ENCODE assay signal across 10 cellular contexts in the genomic region with DNA sequence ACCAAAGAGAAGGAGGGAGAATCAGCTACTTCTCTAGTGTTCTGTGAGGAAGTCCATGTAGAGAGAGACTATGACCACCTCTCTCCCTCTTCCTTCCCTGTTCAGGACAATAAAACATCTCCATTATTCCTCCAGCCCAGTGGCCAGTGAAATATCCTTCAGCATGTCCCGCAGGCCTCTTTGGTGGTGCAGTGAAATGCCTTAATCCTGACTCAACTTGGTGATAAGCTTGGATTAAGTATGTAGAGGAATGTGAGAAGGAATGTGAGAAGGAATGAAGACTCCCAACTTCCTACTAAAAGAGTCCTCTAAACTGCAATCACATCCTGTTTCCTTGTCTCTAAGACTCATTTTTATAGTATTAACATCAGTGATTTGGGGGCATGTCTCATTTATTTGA.
A peak's percentile ranks its signal among the peaks of the same experiment; 100 is the strongest.
DNase-seq lines count a peak whose midpoint lies in the region; ATAC-seq and TF ChIP-seq lines count a peak whose summit lies in the region.
"Had no signal": no experiment of that assay in that cellular context is flagged by ENCODE, and none has a peak within 500 bp of the region (broad histone marks: within the 10 kb centered on the region; RNA-seq: fewer than 3 reads in every experiment).

No MANE protein-coding gene starts in this region.

- intact Hi-C loops in testis (cut with DNase I; ENCODE audit: low total_unique reads) = no loop called here

- H2AFZ ChIP-seq in GM23338 = no peak overlapping the region

- no peaks in the 10 kb centered on the region for H3K79me2 ChIP-seq in GM23338 (replicated peaks; ENCODE audit: insufficient read depth)

- H3K4me1 Mint-ChIP-seq in GM23338 = peaks cover 18% of the 10 kb centered on the region

- H3K4me1 ChIP-seq in GM23338 (ENCODE audit: insufficient read depth) = no peaks in the 10 kb centered on the region
- peaks cover 47% of the 10 kb centered on the region for H3K4me1 ChIP-seq in SJSA1 (replicated peaks)
- no peaks in the 10 kb centered on the region for H3K4me1 ChIP-seq in testis
- H3K4me1 ChIP-seq: right lobe of liver had no signal

- no peak overlapping the region; the same call in 1 of the 2 replicates for H3K27ac Mint-ChIP-seq in GM23338

- TF ChIP-seq POLR2A in testis (IDR thresholded peaks at IDR 0.05) = no peak

- peaks cover 3% of the 10 kb centered on the region for H3K27me3 Mint-ChIP-seq in GM23338 (ENCODE audit: insufficient read depth, low read depth, poor library complexity)

- H3K27me3 ChIP-seq in GM23338 (ENCODE audit: insufficient read depth) (no peaks in the 10 kb centered on the region), SJSA1 (replicated peaks) (no peaks in the 10 kb centered on the region), testis (no peaks in the 10 kb centered on the region)
- H3K27me3 ChIP-seq: right lobe of liver had no signal

- DNase-seq in GM23338 (ENCODE audit: low spot score) (peak; percentile 73), SJSA1 (ENCODE audit: low read depth in 1 of 2, low spot score in 2 of 2) (peak; percentile 88 to 94), fibroblast of the conjunctiva (ENCODE audit: low read depth) (peak; percentile 27), retinal pigment epithelial cell (ENCODE audit: low read depth) (peak; percentile 87), testis (no peak)
- DNase-seq in stimulated activated CD8-positive, alpha-beta memory T cell treated with anti-CD3 and anti-CD28 coated beads, Interleukin-4, amount 100 ng/mL, for 48 hours = no peak
- DNase-seq: MM.1S, right lobe of liver had no signal

- no peaks in the 10 kb centered on the region for H3F3A ChIP-seq in GM23338 (replicated peaks; ENCODE audit: low read depth)

- H3K9me3 ChIP-seq in SJSA1 (replicated peaks) (no peaks in the 10 kb centered on the region), testis (no peaks in the 10 kb centered on the region)
- H3K9me3 ChIP-seq: right lobe of liver had no signal

- no peaks in the 10 kb centered on the region for H4K20me1 ChIP-seq in GM23338 (replicated peaks; ENCODE audit: insufficient read depth)

- peaks cover 4% of the 10 kb centered on the region; the same call in 1 of the 2 replicates for H3K9me2 ChIP-seq in GM23338 (ENCODE audit: insufficient read depth)

- no peak overlapping the region for H3K4me2 ChIP-seq in GM23338

- TF ChIP-seq CTCF in GM23338 (conservative IDR thresholded peaks at IDR 0.05; ENCODE audit: low read depth in 2 of 2) (no peak), retinal pigment epithelial cell (conservative IDR thresholded peaks at IDR 0.05; ENCODE audit: low read depth, low read length) (no peak), testis (IDR thresholded peaks at IDR 0.05) (no peak)

- WGBS in testis, 2 donors = 43 to 60% methylated on average over 1 of the region's 1 CpG

- ATAC-seq in GM23338 (peak; percentile 84), HG03108 (IDR thresholded peaks at IDR 0.05; ENCODE audit: unreplicated experiment) (no peak), HG02623 (IDR thresholded peaks at IDR 0.05; ENCODE audit: unreplicated experiment) (no peak)
- ATAC-seq: right lobe of liver had no signal

- no peak overlapping the region for H3K4me3 Mint-ChIP-seq in GM23338

- H3K4me3 ChIP-seq in GM23338 (no peak overlapping the region), SJSA1 (peak overlapping the region; percentile 24), retinal pigment epithelial cell (ENCODE audit: low read length) (peak overlapping the region; percentile 37), testis (no peak overlapping the region)
- H3K4me3 ChIP-seq: right lobe of liver had no signal

- no peaks in the 10 kb centered on the region for H3K36me3 Mint-ChIP-seq in GM23338 (ENCODE audit: low read depth)

- no peaks in the 10 kb centered on the region for H3K9me3 Mint-ChIP-seq in GM23338

- H3K36me3 ChIP-seq in GM23338 (ENCODE audit: insufficient read depth) (no peaks in the 10 kb centered on the region), SJSA1 (no peaks in the 10 kb centered on the region; the same call in 1 of the 2 replicates), testis (ENCODE audit: low read depth, missing control alignments) (no peaks in the 10 kb centered on the region)
- H3K36me3 ChIP-seq: right lobe of liver had no signal

- H3K27ac ChIP-seq in GM23338 (ENCODE audit: low read depth) (no peak overlapping the region; the same call in 1 of the 2 replicates), SJSA1 (peak overlapping the region; percentile 99), testis (no peak overlapping the region)
- H3K27ac ChIP-seq: right lobe of liver had no signal

TF ChIP-seq in GM23338, 12 proteins besides CTCF, POLR2A, EP300 and RAD21:
- no peak for TF ChIP-seq POLR2AphosphoS5 (IDR thresholded peaks at IDR 0.05; ENCODE audit: low read depth)

Comparison
In these comparisons a context has a peak if more than half of its experiments do, and no peak if none do; other contexts are left out.
1. DNase-seq: peak in GM23338 (single experiment), SJSA1 (2 of 2), fibroblast of the conjunctiva (single experiment) and retinal pigment epithelial cell (single experiment); none in testis (single experiment) and stimulated activated CD8-positive, alpha-beta memory T cell treated with anti-CD3 and anti-CD28 coated beads, Interleukin-4, amount 100 ng/mL, for 48 hours (single experiment).
2. H3K4me3 ChIP-seq: peak in SJSA1 (single experiment) and retinal pigment epithelial cell (single experiment); none in GM23338 (single experiment) and testis (0 of 2).